36 cellular contexts compared by ENCODE assay signal in genomic region chr17:82047379-82047778, GRCh38. TPM values are rescaled to one million over a fixed set of nuclear protein-coding genes. Genes with fewer than 3 reads are reported as not detected.
A peak's percentile ranks its signal among the peaks of the same experiment; 100 is the strongest.
DNase-seq lines count a peak whose midpoint lies in the region; ATAC-seq, FAIRE-seq and TF ChIP-seq lines count a peak whose summit lies in the region.
"Had no signal": no experiment of that assay in that cellular context is flagged by ENCODE, and none has a peak within 500 bp of the region (broad histone marks: within the 10 kb centered on the region; RNA-seq: fewer than 3 reads in every experiment).

No MANE protein-coding gene starts in this region.

- H3K27me3 Mint-ChIP-seq in endothelial cell (ENCODE audit: unreplicated experiment): peaks cover 6% of the 10 kb centered on the region
- H3K27me3 Mint-ChIP-seq: activated CD4-positive, alpha-beta T cell treated with anti-CD3 and anti-CD28 coated beads, Interleukin-2, amount 10 ng/mL, durations not matched to agents 24 days and 14 days; activated naive CD8-positive, alpha-beta T cell treated with anti-CD3 and anti-CD28 coated beads, Interleukin-2, amount 10 ng/mL, durations not matched to agents 7 days and 5 days; naive B cell; stimulated activated naive B cell treated with anti-CD40 and anti-IgM and Interleukin-4, amounts not matched to agents 10 μg/mL and 1 μg/mL and 100 μg/mL, for 72 hours had no signal

- H3K36me3 Mint-ChIP-seq in endothelial cell (ENCODE audit: low read depth, unreplicated experiment): peaks cover 8% of the 10 kb centered on the region
- H3K36me3 Mint-ChIP-seq: naive B cell had no signal

- H3K36me3 ChIP-seq in right atrium auricular region: peaks cover 15% of the 10 kb centered on the region
- H3K36me3 ChIP-seq: colonic mucosa had no signal

- no peaks in the 10 kb centered on the region for H3K4me1 Mint-ChIP-seq in endothelial cell (ENCODE audit: unreplicated experiment)

- TF ChIP-seq CTCF in right atrium auricular region (IDR thresholded peaks at IDR 0.05): no peak
- no peak for TF ChIP-seq CTCF in endothelial cell (IDR thresholded peaks at IDR 0.05; ENCODE audit: unreplicated experiment)
- no peak for TF ChIP-seq CTCF in D721Med (IDR thresholded peaks at IDR 0.05; ENCODE audit: insufficient read depth, missing control alignments)

- H3K27me3 ChIP-seq in right cardiac atrium (ENCODE audit: control insufficient read depth, insufficient read depth) (no peaks in the 10 kb centered on the region), right atrium auricular region (no peaks in the 10 kb centered on the region)
- H3K27me3 ChIP-seq: ascending aorta, colonic mucosa, gastroesophageal sphincter, hepatocyte, upper lobe of right lung had no signal

- H3K27ac ChIP-seq in right cardiac atrium (ENCODE audit: low read length): no peak overlapping the region
- H3K27ac ChIP-seq in right atrium auricular region: no peak overlapping the region
- H3K27ac ChIP-seq: ascending aorta, colonic mucosa, gastroesophageal sphincter, hepatocyte, HL-60, PC-9, upper lobe of right lung, WERI-Rb-1 had no signal

- no peak for FAIRE-seq in D721Med (lab: Jason Lieb, UNC)

- intact Hi-C loops in right cardiac atrium (cut with DNase I): no loop called here

- 89% methylated on average over 24 of the region's 24 CpGs for WGBS in right cardiac atrium

- H3K4me1 ChIP-seq in right cardiac atrium (ENCODE audit: control insufficient read depth, insufficient read depth, low read length) (no peaks in the 10 kb centered on the region), right atrium auricular region (peaks cover 0 to 19% of the 10 kb centered on the region in 2 donors)

- DNase-seq in right cardiac atrium (peak; percentile 3 to 38 (median 29)), right atrium auricular region (ENCODE audit: low spot score) (no peak), endothelial cell (ENCODE audit: low spot score) (no peak), D721Med (ENCODE audit: insufficient read length, low spot score) (no peak), RPMI8226 (no peak)
- DNase-seq in activated effector memory CD4-positive, alpha-beta T cell treated with anti-CD3 and anti-CD28 coated beads, Interleukin-2, amount 50 U/mL, for 16 hours: no peak
- DNase-seq: activated CD4-positive, alpha-beta T cell treated with anti-CD3 and anti-CD28 coated beads, Interleukin-2, amount 10 ng/mL, durations not matched to agents 24 days and 14 days; activated CD8-positive, alpha-beta memory T cell treated with anti-CD3 and anti-CD28 coated beads for 24 hours; activated effector memory CD4-positive, alpha-beta T cell treated with Interleukin-2 at 50 U/mL for 16 hours; activated naive CD8-positive, alpha-beta T cell treated with anti-CD3 and anti-CD28 coated beads, Interleukin-2, amount 10 ng/mL, durations not matched to agents 7 days and 5 days; activated T-cell treated with anti-CD3 and anti-CD28 coated beads for 4 hours; Calu3; colonic mucosa; DND-41; effector CD4-positive, alpha-beta T cell; GF-D8; H9; Kasumi-1; kidney glomerular epithelial cell; naive B cell; NCI-H1417 treated with DMSO at 0.1 percent for 48 hours; NCI-H2029 treated with DMSO at 0.1 percent for 48 hours; NCI-H526 treated with DMSO at 0.1 percent for 48 hours; PC-9; Right ventricle myocardium superior; stimulated activated naive B cell treated with anti-CD40 and anti-IgM and Interleukin-4, amounts not matched to agents 10 μg/mL and 1 μg/mL and 100 μg/mL, for 72 hours; T1000; upper lobe of right lung; WERI-Rb-1 had no signal

- H3K4me3 ChIP-seq in right cardiac atrium (ENCODE audit: low read length): no peak overlapping the region
- no peak overlapping the region for H3K4me3 ChIP-seq in right atrium auricular region
- H3K4me3 ChIP-seq: ascending aorta, colonic mucosa, gastroesophageal sphincter, hepatocyte, PC-9, upper lobe of right lung had no signal

- no peak for ATAC-seq in right cardiac atrium
- ATAC-seq: gastroesophageal sphincter; stimulated activated naive B cell treated with anti-CD40 and anti-IgM and Interleukin-4, amounts not matched to agents 10 μg/mL and 1 μg/mL and 100 μg/mL, for 72 hours; upper lobe of right lung had no signal

- no peaks in the 10 kb centered on the region for H3K9me3 ChIP-seq in right cardiac atrium (ENCODE audit: control insufficient read depth, low read length)
- H3K9me3 ChIP-seq in right atrium auricular region: no peaks in the 10 kb centered on the region
- H3K9me3 ChIP-seq: ascending aorta, colonic mucosa, gastroesophageal sphincter, upper lobe of right lung had no signal

- H3K4me3 Mint-ChIP-seq in endothelial cell (ENCODE audit: unreplicated experiment): peak overlapping the region; percentile 62
- H3K4me3 Mint-ChIP-seq: activated CD4-positive, alpha-beta T cell treated with anti-CD3 and anti-CD28 coated beads, Interleukin-2, amount 10 ng/mL, durations not matched to agents 24 days and 14 days; activated naive CD8-positive, alpha-beta T cell treated with anti-CD3 and anti-CD28 coated beads, Interleukin-2, amount 10 ng/mL, durations not matched to agents 7 days and 5 days; CD14-positive monocyte; H9; mesothelial cell of epicardium; stimulated activated naive B cell treated with anti-CD40 and anti-IgM and Interleukin-4, amounts not matched to agents 10 μg/mL and 1 μg/mL and 100 μg/mL, for 72 hours had no signal

- H3K27ac Mint-ChIP-seq in endothelial cell (ENCODE audit: unreplicated experiment): no peak overlapping the region
- H3K27ac Mint-ChIP-seq: activated CD4-positive, alpha-beta T cell treated with anti-CD3 and anti-CD28 coated beads, Interleukin-2, amount 10 ng/mL, durations not matched to agents 24 days and 14 days; activated naive CD8-positive, alpha-beta T cell treated with anti-CD3 and anti-CD28 coated beads, Interleukin-2, amount 10 ng/mL, durations not matched to agents 7 days and 5 days; mesothelial cell of epicardium; naive B cell; stimulated activated naive B cell treated with anti-CD40 and anti-IgM and Interleukin-4, amounts not matched to agents 10 μg/mL and 1 μg/mL and 100 μg/mL, for 72 hours had no signal

- H3K9me3 Mint-ChIP-seq in endothelial cell (ENCODE audit: unreplicated experiment): no peaks in the 10 kb centered on the region
- H3K9me3 Mint-ChIP-seq: activated CD4-positive, alpha-beta T cell treated with anti-CD3 and anti-CD28 coated beads, Interleukin-2, amount 10 ng/mL, durations not matched to agents 24 days and 14 days; activated naive CD8-positive, alpha-beta T cell treated with anti-CD3 and anti-CD28 coated beads, Interleukin-2, amount 10 ng/mL, durations not matched to agents 7 days and 5 days; CD14-positive monocyte; H9; mesothelial cell of epicardium; naive B cell; stimulated activated naive B cell treated with anti-CD40 and anti-IgM and Interleukin-4, amounts not matched to agents 10 μg/mL and 1 μg/mL and 100 μg/mL, for 72 hours had no signal

RNA-seq across cellular contexts. Expression of gene RFNG, which starts 4.2 kb away (rescaled TPM):
- total RNA-seq in right cardiac atrium (10 to 100 TPM; 19.0 to 25.1 (median 20.2) TPM), right atrium auricular region (10 to 100 TPM; 21.4 to 25.3 TPM), endothelial cell (ENCODE audit: unreplicated experiment) (19.7 TPM)
- polyA plus RNA-seq in right cardiac atrium: 25.4 TPM

RNA-seq across cellular contexts. Expression of gene GPS1, which starts 4.3 kb away (rescaled TPM):
- total RNA-seq in right cardiac atrium (10 to 100 TPM; 87.1 to 93.7 (median 90.6) TPM), right atrium auricular region (10 to 100 TPM; 79.5 to 90.8 TPM), endothelial cell (ENCODE audit: unreplicated experiment) (80.0 TPM)
- 75.1 TPM for polyA plus RNA-seq in right cardiac atrium

RNA-seq across cellular contexts. Expression of gene DCXR, which starts 9.9 kb away (rescaled TPM):
- total RNA-seq in right cardiac atrium (100 to 1,000 TPM; 127 to 181 (median 168) TPM), right atrium auricular region (100 to 1,000 TPM; 169 to 213 TPM), endothelial cell (ENCODE audit: unreplicated experiment) (30.8 TPM)
- 196 TPM for polyA plus RNA-seq in right cardiac atrium

RNA-seq across cellular contexts. Expression of gene RAC3, which starts 15.9 kb away (rescaled TPM):
- 1 to 10 TPM; 1.0 to 2.0 (median 1.5) TPM for total RNA-seq in right cardiac atrium
- 2.4 TPM for polyA plus RNA-seq in right cardiac atrium
- total RNA-seq in right atrium auricular region: 1 to 10 TPM in 1 of 2 donors, under 1 TPM in 1; 0.93 to 2.6 TPM
- total RNA-seq in endothelial cell (ENCODE audit: unreplicated experiment): 24.0 TPM
- total RNA-seq: A172, ascending aorta had no signal
- polyA plus RNA-seq: CD14-positive monocyte had no signal

RNA-seq across cellular contexts. Expression of gene DUS1L, which starts 18.2 kb away (rescaled TPM):
- total RNA-seq in right cardiac atrium (10 to 100 TPM; 51.3 to 63.1 (median 58.4) TPM), right atrium auricular region (10 to 100 TPM; 33.3 to 45.7 TPM), endothelial cell (ENCODE audit: unreplicated experiment) (74.1 TPM)
- polyA plus RNA-seq in right cardiac atrium: 82.1 TPM

Comparison
In these comparisons a context has a peak if more than half of its experiments do, and no peak if none do; other contexts are left out.
1. DNase-seq: peak in right cardiac atrium (3 of 3); none in right atrium auricular region (single experiment), endothelial cell (single experiment), activated effector memory CD4-positive, alpha-beta T cell treated with anti-CD3 and anti-CD28 coated beads, Interleukin-2, amount 50 U/mL, for 16 hours (single experiment), D721Med (single experiment) and RPMI8226 (single experiment).